Comparison of ENCODE assay signal across 16 cellular contexts in the genomic region with DNA sequence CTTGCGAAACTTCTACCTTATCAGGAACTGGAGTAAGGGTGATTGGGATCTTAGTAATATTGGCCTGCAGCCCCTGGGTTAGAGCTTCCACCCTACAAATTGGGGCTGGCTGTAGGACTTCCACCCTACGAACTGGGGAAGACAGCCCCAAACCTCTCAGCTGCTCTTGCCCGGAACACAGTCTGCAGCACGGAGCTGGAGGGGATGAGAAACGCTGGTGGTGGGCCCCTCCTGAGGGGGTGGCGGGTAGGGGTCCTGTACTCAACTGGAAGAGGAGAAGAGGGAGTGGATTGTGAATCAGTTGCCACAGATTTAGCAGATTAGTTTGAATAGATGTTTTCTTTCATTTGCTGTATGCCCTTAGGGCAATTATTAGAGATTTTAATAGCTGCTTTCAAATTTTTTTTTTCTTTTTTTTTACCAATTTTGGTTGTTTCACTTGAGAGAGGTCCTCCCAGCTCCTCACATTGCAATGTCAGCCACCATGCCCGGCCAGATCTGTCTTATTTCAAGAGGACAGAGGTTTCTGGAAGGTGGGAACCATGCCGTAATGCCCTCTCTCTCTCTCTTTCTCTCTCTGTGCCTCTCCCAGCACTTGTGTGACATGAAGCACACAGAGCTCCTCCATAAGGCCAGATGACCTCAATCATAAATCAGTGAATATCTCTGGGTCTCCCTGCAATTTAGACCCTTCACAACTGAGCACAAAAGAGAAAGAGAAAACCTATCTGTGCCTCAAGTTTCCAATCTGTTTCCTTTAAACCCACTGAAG.
A peak's percentile ranks its signal among the peaks of the same experiment; 100 is the strongest.
DNase-seq lines count a peak whose midpoint lies in the region; ATAC-seq and TF ChIP-seq lines count a peak whose summit lies in the region.
"Had no signal": no experiment of that assay in that cellular context is flagged by ENCODE, and none has a peak within 500 bp of the region (broad histone marks: within the 10 kb centered on the region; RNA-seq: fewer than 3 reads in every experiment).

No MANE protein-coding gene starts in this region.

- CTCF ChIA-PET in activated CD8-positive, alpha-beta memory T cell treated with anti-CD3 and anti-CD28 coated beads, Interleukin-2, amount 10 ng/mL, durations not matched to agents 7 days and 5 days (lab: Charles Lee), result interaction anchor here (0.6 kb wide), 1 partner anchor 38 kb away, joined by 3 read pairs; no protein-coding TSS in a partner anchor
- CTCF ChIA-PET in A673 (lab: Charles Lee), result no interaction called here

- DNase-seq in activated CD8-positive, alpha-beta memory T cell treated with anti-CD3 and anti-CD28 coated beads for 24 hours, result peak; percentile 15
- DNase-seq in activated CD8-positive, alpha-beta memory T cell treated with anti-CD3 and anti-CD28 coated beads, Interleukin-2, amount 10 ng/mL, durations not matched to agents 7 days and 5 days, result no peak
- DNase-seq in Peyer's patch (peak in 2 of 3 donors; percentile 25 to 43), lung (ENCODE audit: low spot score) (peak; percentile 24), lower leg skin (ENCODE audit: low spot score in 2 of 2) (no peak), A673 (ENCODE audit: low spot score) (no peak), upper lobe of left lung (no peak)
- DNase-seq: AML-193; Caco-2; CD4-positive, CD25-positive, alpha-beta regulatory T cell; IMR-90; Karpas-422; MG63; NCI-H187 treated with DMSO at 0.1 percent for 48 hours; NCI-H774 had no signal

- H3K4me1 ChIP-seq in Peyer's patch (no peaks in the 10 kb centered on the region), lung (ENCODE audit: control insufficient read depth in 2 of 2, insufficient read depth in 2 of 2, low read length in 2 of 2) (no peaks in the 10 kb centered on the region), A673 (ENCODE audit: insufficient read depth, low read length, poor library complexity, severe bottlenecking) (no peaks in the 10 kb centered on the region), upper lobe of left lung (no peaks in the 10 kb centered on the region)
- H3K4me1 ChIP-seq: Caco-2, HAP-1 had no signal

- H3K9me3 Mint-ChIP-seq in activated CD8-positive, alpha-beta memory T cell treated with anti-CD3 and anti-CD28 coated beads, Interleukin-2, amount 10 ng/mL, durations not matched to agents 7 days and 5 days (ENCODE audit: low read depth), result peaks cover 2% of the 10 kb centered on the region

- no TSS peak for BruUV-seq in A673 (replicated peaks; lab: Mats Ljungman, UMichigan)

- intact Hi-C loops in lower leg skin (cut with DNase I; ENCODE audit: low total_unique reads) (no loop called here), A673 (cut with micrococcal nuclease; ENCODE audit: unreplicated experiment) (no loop called here)

- no peak overlapping the region for H3K4me3 ChIP-seq in Peyer's patch
- H3K4me3 ChIP-seq in lung, result no peak overlapping the region
- no peak overlapping the region for H3K4me3 ChIP-seq in lower leg skin (ENCODE audit: low read depth, poor library complexity, severe bottlenecking)
- H3K4me3 ChIP-seq in A673 (ENCODE audit: low read depth, low read length, poor library complexity, severe bottlenecking), result no peak overlapping the region
- H3K4me3 ChIP-seq in upper lobe of left lung, result no peak overlapping the region
- H3K4me3 ChIP-seq: HAP-1, MG63 had no signal

- H3K27me3 Mint-ChIP-seq in activated CD8-positive, alpha-beta memory T cell treated with anti-CD3 and anti-CD28 coated beads, Interleukin-2, amount 10 ng/mL, durations not matched to agents 7 days and 5 days, result peaks cover 16% of the 10 kb centered on the region

- no peak for TF ChIP-seq EP300 in upper lobe of left lung (IDR thresholded peaks at IDR 0.05)

- POLR2A ChIA-PET in A673 (lab: Charles Lee; ENCODE audit: low non-redundant PET), result no interaction called here

- no peaks in the 10 kb centered on the region for H3K27me3 ChIP-seq in Peyer's patch
- no peaks in the 10 kb centered on the region for H3K27me3 ChIP-seq in lung (ENCODE audit: control insufficient read depth, insufficient read depth)
- no peaks in the 10 kb centered on the region for H3K27me3 ChIP-seq in A673 (replicated peaks; ENCODE audit: insufficient read depth, low read depth, low read length, poor library complexity)
- H3K27me3 ChIP-seq in upper lobe of left lung, result no peaks in the 10 kb centered on the region
- H3K27me3 ChIP-seq: MG63 had no signal

- WGBS in lung, 2 donors, result 86% methylated on average over 8 of the region's 8 CpGs
- WGBS in lower leg skin, 2 donors, result 70 to 71% methylated on average over 8 of the region's 8 CpGs
- 76% methylated on average over 8 of the region's 8 CpGs for WGBS in upper lobe of left lung, 2 donors

- H3K36me3 ChIP-seq in Peyer's patch (no peaks in the 10 kb centered on the region), lung (ENCODE audit: control insufficient read depth in 2 of 2, insufficient read depth in 2 of 2, low read length in 2 of 2) (no peaks in the 10 kb centered on the region), A673 (ENCODE audit: insufficient read depth, low read length, poor library complexity, severe bottlenecking) (no peaks in the 10 kb centered on the region), upper lobe of left lung (no peaks in the 10 kb centered on the region)
- H3K36me3 ChIP-seq: HAP-1, MG63 had no signal

- H3K36me3 Mint-ChIP-seq in activated CD8-positive, alpha-beta memory T cell treated with anti-CD3 and anti-CD28 coated beads, Interleukin-2, amount 10 ng/mL, durations not matched to agents 7 days and 5 days, result no peaks in the 10 kb centered on the region
- H3K36me3 Mint-ChIP-seq: CD4-positive, CD25-positive, alpha-beta regulatory T cell had no signal

- TF ChIP-seq POLR2A in Peyer's patch (IDR thresholded peaks at IDR 0.05), result no peak
- TF ChIP-seq POLR2A in lower leg skin (IDR thresholded peaks at IDR 0.05), result no peak
- TF ChIP-seq POLR2A in upper lobe of left lung (IDR thresholded peaks at IDR 0.05), result no peak

- no peaks in the 10 kb centered on the region for H3K4me1 Mint-ChIP-seq in activated CD8-positive, alpha-beta memory T cell treated with anti-CD3 and anti-CD28 coated beads, Interleukin-2, amount 10 ng/mL, durations not matched to agents 7 days and 5 days
- H3K4me1 Mint-ChIP-seq: CD4-positive, CD25-positive, alpha-beta regulatory T cell had no signal

- no peak for ATAC-seq in activated CD8-positive, alpha-beta memory T cell treated with anti-CD3 and anti-CD28 coated beads, Interleukin-2, amount 10 ng/mL, durations not matched to agents 7 days and 5 days
- ATAC-seq in lung (ENCODE audit: insufficient read depth, low FRiP score) (no peak), upper lobe of left lung (ENCODE audit: low FRiP score in 2 of 2) (no peak)

- TF ChIP-seq CTCF in Peyer's patch (IDR thresholded peaks at IDR 0.05) (no peak), lung (IDR thresholded peaks at IDR 0.05; ENCODE audit: control extremely low read depth, extremely low read depth) (no peak), lower leg skin (IDR thresholded peaks at IDR 0.05) (no peak), A673 (conservative IDR thresholded peaks at IDR 0.05; ENCODE audit: low read depth, low read length) (no peak), upper lobe of left lung (IDR thresholded peaks at IDR 0.05) (no peak)

- no peaks in the 10 kb centered on the region for H3K9me3 ChIP-seq in Peyer's patch
- H3K9me3 ChIP-seq in lung (ENCODE audit: control insufficient read depth in 2 of 2, insufficient read depth in 1 of 2, low read length in 1 of 2), result peaks cover 5 to 8% of the 10 kb centered on the region in 2 donors
- H3K9me3 ChIP-seq in A673 (ENCODE audit: low read depth, low read length, poor library complexity, severe bottlenecking), result no peaks in the 10 kb centered on the region
- H3K9me3 ChIP-seq in upper lobe of left lung, result peaks cover 0 to 3% (median 0%) of the 10 kb centered on the region in 4 donors
- H3K9me3 ChIP-seq: HAP-1, MG63 had no signal

- H3K27ac ChIP-seq in Peyer's patch, result no peak overlapping the region
- no peak overlapping the region for H3K27ac ChIP-seq in lung (ENCODE audit: low read depth in 1 of 2, low read length in 1 of 2)
- no peak overlapping the region for H3K27ac ChIP-seq in A673 (ENCODE audit: low read depth, low read length, poor library complexity, severe bottlenecking)
- H3K27ac ChIP-seq in upper lobe of left lung, result no peak overlapping the region

- no peak overlapping the region for H3K4me3 Mint-ChIP-seq in activated CD8-positive, alpha-beta memory T cell treated with anti-CD3 and anti-CD28 coated beads, Interleukin-2, amount 10 ng/mL, durations not matched to agents 7 days and 5 days
- H3K4me3 Mint-ChIP-seq: CD4-positive, CD25-positive, alpha-beta regulatory T cell had no signal

- no peak overlapping the region for H3K27ac Mint-ChIP-seq in activated CD8-positive, alpha-beta memory T cell treated with anti-CD3 and anti-CD28 coated beads, Interleukin-2, amount 10 ng/mL, durations not matched to agents 7 days and 5 days
- H3K27ac Mint-ChIP-seq: CD4-positive, CD25-positive, alpha-beta regulatory T cell had no signal

Comparison
In these comparisons a context has a peak if more than half of its experiments do, and no peak if none do; other contexts are left out.
1. DNase-seq: peak in activated CD8-positive, alpha-beta memory T cell treated with anti-CD3 and anti-CD28 coated beads for 24 hours (single experiment), Peyer's patch (2 of 3) and lung (single experiment); none in activated CD8-positive, alpha-beta memory T cell treated with anti-CD3 and anti-CD28 coated beads, Interleukin-2, amount 10 ng/mL, durations not matched to agents 7 days and 5 days (single experiment), lower leg skin (0 of 2), A673 (single experiment) and upper lobe of left lung (0 of 2).